19 cellular contexts compared by ENCODE assay signal in the genomic region with DNA sequence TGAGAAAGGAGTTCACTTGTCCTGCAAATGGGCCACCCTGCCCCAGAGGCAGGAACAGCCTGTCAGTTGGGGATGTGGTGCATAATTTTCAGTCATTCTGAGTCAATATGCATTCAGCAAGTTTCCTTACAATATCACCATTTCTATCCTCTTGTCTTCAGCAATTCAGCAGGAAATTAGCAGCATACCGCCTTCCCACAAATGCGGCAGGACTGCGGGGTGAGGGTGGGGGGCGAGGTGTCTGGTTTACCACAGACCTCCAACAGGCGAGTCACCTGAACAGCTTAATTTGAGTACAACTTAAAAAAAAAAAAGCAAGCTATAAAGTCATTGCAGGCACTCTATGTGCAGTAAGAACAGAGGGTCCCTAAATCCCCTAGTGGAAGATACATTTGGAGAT.
DNase-seq lines count a peak whose midpoint lies in the region; ATAC-seq lines count a peak whose summit lies in the region.
"Had no signal": no experiment of that assay in that cellular context is flagged by ENCODE, and none has a peak within 500 bp of the region (broad histone marks: within the 10 kb centered on the region; RNA-seq: fewer than 3 reads in every experiment).

No MANE protein-coding gene starts in this region.

- peak; percentile 27 for DNase-seq in stimulated activated CD4-positive, alpha-beta T cell treated with anti-CD3 and anti-CD28 coated beads, Interleukin-12 subunit alpha, Interleukin-12 subunit beta, amount 100 ng/mL, for 4 hours
- DNase-seq in stimulated activated CD4-positive, alpha-beta T cell treated with anti-CD3 and anti-CD28 coated beads, Interleukin-4, amount 100 ng/mL, for 1 hour = no peak
- DNase-seq in activated CD4-positive, alpha-beta T cell treated with anti-CD3 and anti-CD28 coated beads, Interleukin-2, amount 10 ng/mL, durations not matched to agents 7 days and 5 days = no peak
- no peak for DNase-seq in activated naive CD8-positive, alpha-beta T cell treated with anti-CD3 and anti-CD28 coated beads for 36 hours
- no peak for DNase-seq in A172 (ENCODE audit: low spot score)
- DNase-seq: activated B cell treated with CpG ODN at 0.5 μM for 24 hours, AML-193, foreskin melanocyte, GDM1, left ventricle myocardium inferior, mucosa of descending colon, NCI-H1436 treated with DMSO at 0.1 percent for 48 hours, NCI-H226, nucleus accumbens, Right ventricle myocardium superior had no signal

- peak overlapping the region; percentile 95 for H3K27ac Mint-ChIP-seq in activated CD4-positive, alpha-beta T cell treated with anti-CD3 and anti-CD28 coated beads, Interleukin-2, amount 10 ng/mL, durations not matched to agents 7 days and 5 days
- H3K27ac Mint-ChIP-seq in activated naive CD8-positive, alpha-beta T cell treated with anti-CD3 and anti-CD28 coated beads for 36 hours = peak overlapping the region; percentile 95
- peak overlapping the region; percentile 96 for H3K27ac Mint-ChIP-seq in stimulated activated naive CD8-positive, alpha-beta T cell treated with anti-CD3 and anti-CD28 coated beads, Interleukin-15, Interleukin-2, amounts not matched to agents 100 ng/mL and 50 ng/mL, for 24 hours
- H3K27ac Mint-ChIP-seq: activated B cell treated with CpG ODN at 0.5 μM for 24 hours; dendritic cell treated with granulocyte-macrophage colony-stimulating factor and Interleukin-4, amounts not matched to agents 40 ng/mL and 50 ng/mL, for 4 days had no signal

- H3K27me3 Mint-ChIP-seq in activated CD4-positive, alpha-beta T cell treated with anti-CD3 and anti-CD28 coated beads, Interleukin-2, amount 10 ng/mL, durations not matched to agents 7 days and 5 days = no peaks in the 10 kb centered on the region
- no peaks in the 10 kb centered on the region for H3K27me3 Mint-ChIP-seq in activated naive CD8-positive, alpha-beta T cell treated with anti-CD3 and anti-CD28 coated beads for 36 hours
- H3K27me3 Mint-ChIP-seq in stimulated activated naive CD8-positive, alpha-beta T cell treated with anti-CD3 and anti-CD28 coated beads, Interleukin-15, Interleukin-2, amounts not matched to agents 100 ng/mL and 50 ng/mL, for 24 hours = no peaks in the 10 kb centered on the region
- H3K27me3 Mint-ChIP-seq: activated B cell treated with CpG ODN at 0.5 μM for 24 hours; dendritic cell treated with granulocyte-macrophage colony-stimulating factor and Interleukin-4, amounts not matched to agents 40 ng/mL and 50 ng/mL, for 4 days had no signal

- POLR2A ChIA-PET in activated CD4-positive, alpha-beta T cell treated with anti-CD3 and anti-CD28 coated beads, Interleukin-2, amount 10 ng/mL, durations not matched to agents 7 days and 5 days (lab: Charles Lee) = no interaction called here

- peaks cover 25% of the 10 kb centered on the region for H3K9me3 Mint-ChIP-seq in activated CD4-positive, alpha-beta T cell treated with anti-CD3 and anti-CD28 coated beads, Interleukin-2, amount 10 ng/mL, durations not matched to agents 7 days and 5 days
- H3K9me3 Mint-ChIP-seq in activated naive CD8-positive, alpha-beta T cell treated with anti-CD3 and anti-CD28 coated beads for 36 hours = peaks cover 8% of the 10 kb centered on the region
- H3K9me3 Mint-ChIP-seq in stimulated activated naive CD8-positive, alpha-beta T cell treated with anti-CD3 and anti-CD28 coated beads, Interleukin-15, Interleukin-2, amounts not matched to agents 100 ng/mL and 50 ng/mL, for 24 hours = no peaks in the 10 kb centered on the region
- H3K9me3 Mint-ChIP-seq: activated B cell treated with CpG ODN at 0.5 μM for 24 hours; dendritic cell treated with granulocyte-macrophage colony-stimulating factor and Interleukin-4, amounts not matched to agents 40 ng/mL and 50 ng/mL, for 4 days had no signal

- peaks cover 84% of the 10 kb centered on the region for H3K4me1 Mint-ChIP-seq in activated CD4-positive, alpha-beta T cell treated with anti-CD3 and anti-CD28 coated beads, Interleukin-2, amount 10 ng/mL, durations not matched to agents 7 days and 5 days
- H3K4me1 Mint-ChIP-seq in activated naive CD8-positive, alpha-beta T cell treated with anti-CD3 and anti-CD28 coated beads for 36 hours = peaks cover 70% of the 10 kb centered on the region
- peaks cover 96% of the 10 kb centered on the region for H3K4me1 Mint-ChIP-seq in stimulated activated naive CD8-positive, alpha-beta T cell treated with anti-CD3 and anti-CD28 coated beads, Interleukin-15, Interleukin-2, amounts not matched to agents 100 ng/mL and 50 ng/mL, for 24 hours (ENCODE audit: low read depth)

- ATAC-seq in GM19467 (IDR thresholded peaks at IDR 0.05; ENCODE audit: unreplicated experiment) = no peak
- ATAC-seq in activated CD4-positive, CD25-positive, alpha-beta regulatory T cell treated with anti-CD3 and anti-CD28 coated beads, Interleukin-2, amount 50 U/mL, for 24 hours = no peak
- ATAC-seq: mucosa of descending colon had no signal

- no peak overlapping the region for H3K4me3 Mint-ChIP-seq in activated CD4-positive, alpha-beta T cell treated with anti-CD3 and anti-CD28 coated beads, Interleukin-2, amount 10 ng/mL, durations not matched to agents 7 days and 5 days
- H3K4me3 Mint-ChIP-seq in activated naive CD8-positive, alpha-beta T cell treated with anti-CD3 and anti-CD28 coated beads for 36 hours = peak overlapping the region; percentile 47
- peak overlapping the region; percentile 69 for H3K4me3 Mint-ChIP-seq in stimulated activated naive CD8-positive, alpha-beta T cell treated with anti-CD3 and anti-CD28 coated beads, Interleukin-15, Interleukin-2, amounts not matched to agents 100 ng/mL and 50 ng/mL, for 24 hours
- H3K4me3 Mint-ChIP-seq: activated B cell treated with CpG ODN at 0.5 μM for 24 hours; dendritic cell treated with granulocyte-macrophage colony-stimulating factor and Interleukin-4, amounts not matched to agents 40 ng/mL and 50 ng/mL, for 4 days had no signal

- H3K36me3 Mint-ChIP-seq in activated CD4-positive, alpha-beta T cell treated with anti-CD3 and anti-CD28 coated beads, Interleukin-2, amount 10 ng/mL, durations not matched to agents 7 days and 5 days (ENCODE audit: low read depth) = peaks cover 33% of the 10 kb centered on the region
- peaks cover 21% of the 10 kb centered on the region for H3K36me3 Mint-ChIP-seq in activated naive CD8-positive, alpha-beta T cell treated with anti-CD3 and anti-CD28 coated beads for 36 hours
- H3K36me3 Mint-ChIP-seq in stimulated activated naive CD8-positive, alpha-beta T cell treated with anti-CD3 and anti-CD28 coated beads, Interleukin-15, Interleukin-2, amounts not matched to agents 100 ng/mL and 50 ng/mL, for 24 hours (ENCODE audit: low read depth) = no peaks in the 10 kb centered on the region

- CTCF ChIA-PET in activated CD4-positive, alpha-beta T cell treated with anti-CD3 and anti-CD28 coated beads, Interleukin-2, amount 10 ng/mL, durations not matched to agents 7 days and 5 days (lab: Charles Lee) = interaction anchor here (0.9 to 7.3 kb wide), 9 partner anchors 7 to 164 kb away, joined by 3 to 72 read pairs (median 5); no protein-coding TSS in a partner anchor
